Comparison of ENCODE assay signal across 8 cellular contexts in genomic region chr7:38368191-38368605, GRCh38.
DNase-seq lines count a peak whose midpoint lies in the region; ATAC-seq and TF ChIP-seq lines count a peak whose summit lies in the region.

No MANE protein-coding gene starts in this region.

- H3K9me3 Mint-ChIP-seq in mesothelial cell of epicardium, result no peaks in the 10 kb centered on the region

- H3K4me3 ChIP-seq in dorsolateral prefrontal cortex, result no peak overlapping the region

- DNase-seq in NCI-H526 (lab: John Stamatoyannopoulos, UW), result peak; percentile 29 to 70
- DNase-seq in NCI-H526 treated with DMSO at 0.1 percent for 48 hours (lab: John Stamatoyannopoulos, UW), result no peak
- DNase-seq in NCI-H510A treated with DMSO at 0.1 percent for 48 hours (lab: John Stamatoyannopoulos, UW), result peak; percentile 40
- peak; percentile 87 for DNase-seq in activated CD4-positive, alpha-beta T cell treated with anti-CD3 and anti-CD28 coated beads for 48 hours
- DNase-seq in dorsolateral prefrontal cortex, result peak in 5 of 10 donors; percentile 15 to 67 (median 45)
- DNase-seq in mesothelial cell of epicardium (ENCODE audit: low spot score in 2 of 2, unreplicated experiment in 2 of 2), result peak; percentile 27 to 68
- peak; percentile 64 for DNase-seq in stimulated activated naive CD4-positive, alpha-beta T cell treated with Interleukin-2 at 50 U/mL for 16 hours (lab: John Stamatoyannopoulos, UW)

- peak; percentile 44 for ATAC-seq in HG03025 (IDR thresholded peaks at IDR 0.05; ENCODE audit: low FRiP score, unreplicated experiment)

- TF ChIP-seq CTCF in dorsolateral prefrontal cortex (IDR thresholded peaks at IDR 0.05 in 54 of 56, conservative IDR thresholded peaks at IDR 0.05 in 2 of 56; ENCODE audit: low read depth in 1 of 56, partially characterized antibody in 56 of 56), result peak in 54 of 56 donors; percentile 29 to 70 (median 52)
- peak; percentile 35 for TF ChIP-seq CTCF in mesothelial cell of epicardium (IDR thresholded peaks at IDR 0.05; ENCODE audit: unreplicated experiment)

- no peaks in the 10 kb centered on the region for H3K27me3 ChIP-seq in dorsolateral prefrontal cortex

- no peak overlapping the region for H3K27ac ChIP-seq in dorsolateral prefrontal cortex

- no peak overlapping the region for H3K27ac Mint-ChIP-seq in mesothelial cell of epicardium

- no peaks in the 10 kb centered on the region for H3K36me3 Mint-ChIP-seq in mesothelial cell of epicardium

- no peaks in the 10 kb centered on the region for H3K27me3 Mint-ChIP-seq in mesothelial cell of epicardium (ENCODE audit: low read depth)

- intact Hi-C loops in dorsolateral prefrontal cortex (cut with DNase I), result no loop called here

- H3K4me3 Mint-ChIP-seq in mesothelial cell of epicardium, result no peak overlapping the region

- no peaks in the 10 kb centered on the region for H3K4me1 Mint-ChIP-seq in mesothelial cell of epicardium
